ENCODE assay signal across 8 cellular contexts in genomic region chrX:77910108-77910840, GRCh38. TPM values are rescaled to one million over a fixed set of nuclear protein-coding genes. Genes with fewer than 3 reads are reported as not detected.
DNase-seq lines count a peak whose midpoint lies in the region; ATAC-seq and TF ChIP-seq lines count a peak whose summit lies in the region.

TSS of gene ATP7A (plus strand) at chrX:77910693. CDS start at chrX:77971642, 60,949 bp downstream.

- H3K27me3 Mint-ChIP-seq in natural killer cell (ENCODE audit: low read depth in 2 of 2): no peaks in the 10 kb centered on the region

- H3K4me2 ChIP-seq in DOHH2 (ENCODE audit: low read length): peak within 1 kb of the TSS; percentile 79

- peaks cover 31% of the 10 kb centered on the region for H3K79me2 ChIP-seq in DOHH2 (ENCODE audit: control insufficient read depth, low read length)

- H3K27me3 ChIP-seq in DOHH2 (ENCODE audit: control insufficient read depth, low read length) (no peaks in the 10 kb centered on the region), Peyer's patch (no peaks in the 10 kb centered on the region)

- no peaks in the 10 kb centered on the region for H3K36me3 Mint-ChIP-seq in natural killer cell

- TF ChIP-seq POLR2A in Peyer's patch (IDR thresholded peaks at IDR 0.05): peak in 1 of 2 donors; percentile 50

- DNase-seq in Peyer's patch (peak; percentile 86 to 95 (median 89)), activated T-helper 1 cell treated with Interleukin-2 at 50 U/mL for 16 hours (ENCODE audit: low read depth) (peak; percentile 84), fibroblast of mammary gland (ENCODE audit: low read depth) (peak; percentile 80), natural killer cell (peak; percentile 81)
- peak; percentile 76 to 92 (median 88) for DNase-seq in stimulated activated naive CD4-positive, alpha-beta T cell (lab: John Stamatoyannopoulos, UW)

- peak; percentile 98 for ATAC-seq in GM21825 (IDR thresholded peaks at IDR 0.05; ENCODE audit: unreplicated experiment)
- ATAC-seq in natural killer cell: peak; percentile 92 to 97 (median 93)

- H3K4me3 ChIP-seq in DOHH2 (ENCODE audit: low read length): peak within 1 kb of the TSS; percentile 89
- peak within 1 kb of the TSS; percentile 39 to 60 (median 50) for H3K4me3 ChIP-seq in Peyer's patch
- H3K4me3 ChIP-seq in fibroblast of mammary gland (ENCODE audit: control insufficient read depth, low read depth, low read length): peak within 1 kb of the TSS; percentile 75

- peak within 1 kb of the TSS; percentile 98 for H3K4me3 Mint-ChIP-seq in natural killer cell

- H3K36me3 ChIP-seq in DOHH2 (ENCODE audit: control insufficient read depth, low read length) (peaks cover 5% of the 10 kb centered on the region), KOPT-K1 (ENCODE audit: insufficient read depth, low read length) (peaks cover 14% of the 10 kb centered on the region; the same call in 1 of the 2 replicates), Peyer's patch (no peaks in the 10 kb centered on the region)

- no peaks in the 10 kb centered on the region for H4K20me1 ChIP-seq in DOHH2 (ENCODE audit: control insufficient read depth, insufficient read depth, low read depth, low read length)

- TF ChIP-seq CTCF in DOHH2 (IDR thresholded peaks at IDR 0.05; ENCODE audit: low read depth, low read length, poor library complexity, severe bottlenecking): peak; percentile 42
- TF ChIP-seq CTCF in Peyer's patch (IDR thresholded peaks at IDR 0.05): peak; percentile 29 to 69 (median 56)
- TF ChIP-seq CTCF in fibroblast of mammary gland (conservative IDR thresholded peaks at IDR 0.05; ENCODE audit: control insufficient read depth, insufficient read depth, low read depth, low read length): peak; percentile 43
- peak; percentile 42 for TF ChIP-seq CTCF in natural killer cell (IDR thresholded peaks at IDR 0.05)

- H3K9me2 ChIP-seq in DOHH2 (replicated peaks; ENCODE audit: control insufficient read depth, low read length): no peaks in the 10 kb centered on the region

- H3F3A ChIP-seq in DOHH2 (ENCODE audit: control insufficient read depth, insufficient read depth): peaks cover 5% of the 10 kb centered on the region; the same call in 1 of the 2 replicates

- no peaks in the 10 kb centered on the region for H3K9me3 Mint-ChIP-seq in natural killer cell

- peak within 1 kb of the TSS; percentile 56 for H3K27ac ChIP-seq in DOHH2 (ENCODE audit: low read depth, low read length)
- peak within 1 kb of the TSS; percentile 80 for H3K27ac ChIP-seq in KOPT-K1 (ENCODE audit: low read depth, low read length, poor library complexity, severe bottlenecking)
- H3K27ac ChIP-seq in Peyer's patch: peak within 1 kb of the TSS; percentile 74 to 86 (median 81)

- intact Hi-C loops in natural killer cell (cut with micrococcal nuclease): loop anchor here (1.0 to 5.0 kb wide), 4 partner anchors 15 to 192 kb away; partner anchors contain the start of genes MAGT1 and PGK1

- H3K27ac Mint-ChIP-seq in natural killer cell: peak within 1 kb of the TSS; percentile 95 to 98

- H3K4me1 ChIP-seq in DOHH2 (ENCODE audit: control insufficient read depth, low read length) (peaks cover 19% of the 10 kb centered on the region), Peyer's patch (no peaks in the 10 kb centered on the region)

- peaks cover 23 to 26% of the 10 kb centered on the region in 2 donors for H3K4me1 Mint-ChIP-seq in natural killer cell

- H3K9me3 ChIP-seq in DOHH2 (ENCODE audit: control insufficient read depth, insufficient read depth, low read length) (no peaks in the 10 kb centered on the region), KOPT-K1 (ENCODE audit: insufficient read depth, low read length, poor library complexity, severe bottlenecking) (no peaks in the 10 kb centered on the region), Peyer's patch (no peaks in the 10 kb centered on the region)

RNA-seq across cellular contexts. Expression of gene ATP7A, which starts in this region (rescaled TPM):
- total RNA-seq in Peyer's patch (1 to 10 TPM; 6.5 to 8.8 (median 6.8) TPM), natural killer cell (10 to 100 TPM; 18.8 to 24.3 (median 21.5) TPM)

Comparison
In these comparisons a context has a peak if more than half of its experiments do, and no peak if none do; other contexts are left out.
1. Peak in every context shown above with its lines: DNase-seq, ATAC-seq, H3K4me3 ChIP-seq and H3K27ac ChIP-seq.